ENCODE assay signal across 12 cellular contexts in genomic region chr22:46062971-46063631, GRCh38.
DNase-seq lines count a peak whose midpoint lies in the region; ATAC-seq and TF ChIP-seq lines count a peak whose summit lies in the region.
"Had no signal": no experiment of that assay in that cellular context is flagged by ENCODE, and none has a peak within 500 bp of the region (broad histone marks: within the 10 kb centered on the region; RNA-seq: fewer than 3 reads in every experiment).

No MANE protein-coding gene starts in this region.

- ATAC-seq in activated T-helper 17 cell treated with anti-CD3 and anti-CD28 coated beads, Interleukin-2, amount 50 U/mL, for 72 hours (replicated peaks), result no peak
- ATAC-seq in left cardiac atrium, result no peak
- ATAC-seq in gastrocnemius medialis, result peak; percentile 24 to 38
- no peak for ATAC-seq in HG02885 (IDR thresholded peaks at IDR 0.05; ENCODE audit: poor library complexity, unreplicated experiment)
- no peak for ATAC-seq in GM18867 (IDR thresholded peaks at IDR 0.05; ENCODE audit: unreplicated experiment)
- no peak for ATAC-seq in GM19351 (IDR thresholded peaks at IDR 0.05; ENCODE audit: unreplicated experiment)
- ATAC-seq: stimulated activated naive CD8-positive, alpha-beta T cell treated with anti-CD3 and anti-CD28 coated beads, Interleukin-15, Interleukin-2, amounts not matched to agents 100 U/mL and 50 U/mL, for 24 hours had no signal

- H3K4me3 ChIP-seq in CD4-positive, alpha-beta memory T cell (ENCODE audit: low read length in 2 of 2), result no peak overlapping the region
- H3K4me3 ChIP-seq in gastrocnemius medialis, result peak overlapping the region in 3 of 4 donors; percentile 17 to 87 (median 83)

- no peaks in the 10 kb centered on the region for H3K9me3 Mint-ChIP-seq in CD4-positive, alpha-beta memory T cell
- H3K9me3 Mint-ChIP-seq in activated T-helper 17 cell treated with anti-CD3 and anti-CD28 coated beads, Interleukin-2, amount 50 U/mL, for 72 hours, result no peaks in the 10 kb centered on the region

- H3K27ac ChIP-seq in CD4-positive, alpha-beta memory T cell (ENCODE audit: low read depth, low read length), result no peak overlapping the region
- H3K27ac ChIP-seq in gastrocnemius medialis, result peak overlapping the region; percentile 98 to 99 (median 98)

- H3K4me3 Mint-ChIP-seq in CD4-positive, alpha-beta memory T cell, result no peak overlapping the region
- no peak overlapping the region for H3K4me3 Mint-ChIP-seq in activated T-helper 17 cell treated with anti-CD3 and anti-CD28 coated beads, Interleukin-2, amount 50 U/mL, for 72 hours

- intact Hi-C loops in CD4-positive, alpha-beta memory T cell (cut with micrococcal nuclease), result no loop called here
- intact Hi-C loops in left cardiac atrium (cut with DNase I) (no loop called here), gastrocnemius medialis (cut with DNase I; ENCODE audit: low total_unique reads) (no loop called here)

- no peaks in the 10 kb centered on the region for H3K27me3 Mint-ChIP-seq in CD4-positive, alpha-beta memory T cell
- H3K27me3 Mint-ChIP-seq in activated T-helper 17 cell treated with anti-CD3 and anti-CD28 coated beads, Interleukin-2, amount 50 U/mL, for 72 hours, result no peaks in the 10 kb centered on the region

- no peak for TF ChIP-seq POLR2A in gastrocnemius medialis (IDR thresholded peaks at IDR 0.05)

- peaks cover 7 to 57% (median 50%) of the 10 kb centered on the region in 4 donors for H3K4me1 Mint-ChIP-seq in CD4-positive, alpha-beta memory T cell
- peaks cover 22% of the 10 kb centered on the region for H3K4me1 Mint-ChIP-seq in activated T-helper 17 cell treated with anti-CD3 and anti-CD28 coated beads, Interleukin-2, amount 50 U/mL, for 72 hours

- H3K4me1 ChIP-seq in CD4-positive, alpha-beta memory T cell (ENCODE audit: insufficient read depth, low read length), result peaks cover 32% of the 10 kb centered on the region
- peaks cover 81 to 84% of the 10 kb centered on the region in 2 donors for H3K4me1 ChIP-seq in gastrocnemius medialis

- H3K36me3 ChIP-seq in CD4-positive, alpha-beta memory T cell (ENCODE audit: insufficient read depth, low read length), result no peaks in the 10 kb centered on the region
- H3K36me3 ChIP-seq in gastrocnemius medialis, result no peaks in the 10 kb centered on the region

- H3K36me3 Mint-ChIP-seq in CD4-positive, alpha-beta memory T cell, result peaks cover 0 to 8% of the 10 kb centered on the region in 2 donors
- H3K36me3 Mint-ChIP-seq in activated T-helper 17 cell treated with anti-CD3 and anti-CD28 coated beads, Interleukin-2, amount 50 U/mL, for 72 hours (ENCODE audit: low read depth), result peaks cover 6% of the 10 kb centered on the region

- no peaks in the 10 kb centered on the region for H3K27me3 ChIP-seq in CD4-positive, alpha-beta memory T cell (ENCODE audit: insufficient read depth, low read length)
- H3K27me3 ChIP-seq in gastrocnemius medialis, result no peaks in the 10 kb centered on the region

- peak overlapping the region in 5 of 7 donors; percentile 27 to 87 (median 75) for H3K27ac Mint-ChIP-seq in CD4-positive, alpha-beta memory T cell
- H3K27ac Mint-ChIP-seq in activated T-helper 17 cell treated with anti-CD3 and anti-CD28 coated beads, Interleukin-2, amount 50 U/mL, for 72 hours, result peak overlapping the region; percentile 27

- DNase-seq in CD4-positive, alpha-beta memory T cell, result no peak
- DNase-seq in left cardiac atrium (peak; percentile 19), gastrocnemius medialis (peak in 1 of 2 donors; percentile 66), MV-4-11 (lab: John Stamatoyannopoulos, UW) (no peak)
- DNase-seq: Karpas-422; NCI-H774; stimulated activated naive CD8-positive, alpha-beta T cell treated with anti-CD3 and anti-CD28 coated beads, Interleukin-15, Interleukin-2, amounts not matched to agents 100 U/mL and 50 U/mL, for 24 hours; T-helper 9 cell had no signal

- in situ Hi-C loops in gastrocnemius medialis (cut with MboI; ENCODE audit: low sequenced_read_pairs in 4 of 4), result no loop called here

- POLR2A ChIA-PET in CD4-positive, alpha-beta memory T cell (lab: Charles Lee; ENCODE audit: partially characterized antibody), result interaction anchor here (2.2 kb wide), 1 partner anchor 26 kb away, joined by 4 read pairs; no protein-coding TSS in a partner anchor

- TF ChIP-seq CTCF in gastrocnemius medialis (IDR thresholded peaks at IDR 0.05 in 4 of 5, conservative IDR thresholded peaks at IDR 0.05 in 1 of 5), result no peak

- no peaks in the 10 kb centered on the region for H3K9me3 ChIP-seq in CD4-positive, alpha-beta memory T cell (ENCODE audit: control insufficient read depth in 1 of 2, low read length in 2 of 2)
- H3K9me3 ChIP-seq in gastrocnemius medialis, result no peaks in the 10 kb centered on the region

- CTCF ChIA-PET in CD4-positive, alpha-beta memory T cell (lab: Charles Lee; ENCODE audit: partially characterized antibody), result interaction anchor here (1.2 kb wide), 1 partner anchor 50 kb away, joined by 3 read pairs; no protein-coding TSS in a partner anchor

Comparison
In these comparisons a context has a peak if more than half of its experiments do, and no peak if none do; other contexts are left out.
1. H3K4me3 ChIP-seq: peak in gastrocnemius medialis (3 of 4); none in CD4-positive, alpha-beta memory T cell (0 of 2).
2. ATAC-seq: peak in gastrocnemius medialis (2 of 2); none in activated T-helper 17 cell treated with anti-CD3 and anti-CD28 coated beads, Interleukin-2, amount 50 U/mL, for 72 hours (single experiment), left cardiac atrium (0 of 2), HG02885 (single experiment), GM18867 (single experiment) and GM19351 (single experiment).